Comparison of ENCODE assay signal across 15 cellular contexts in the genomic region with DNA sequence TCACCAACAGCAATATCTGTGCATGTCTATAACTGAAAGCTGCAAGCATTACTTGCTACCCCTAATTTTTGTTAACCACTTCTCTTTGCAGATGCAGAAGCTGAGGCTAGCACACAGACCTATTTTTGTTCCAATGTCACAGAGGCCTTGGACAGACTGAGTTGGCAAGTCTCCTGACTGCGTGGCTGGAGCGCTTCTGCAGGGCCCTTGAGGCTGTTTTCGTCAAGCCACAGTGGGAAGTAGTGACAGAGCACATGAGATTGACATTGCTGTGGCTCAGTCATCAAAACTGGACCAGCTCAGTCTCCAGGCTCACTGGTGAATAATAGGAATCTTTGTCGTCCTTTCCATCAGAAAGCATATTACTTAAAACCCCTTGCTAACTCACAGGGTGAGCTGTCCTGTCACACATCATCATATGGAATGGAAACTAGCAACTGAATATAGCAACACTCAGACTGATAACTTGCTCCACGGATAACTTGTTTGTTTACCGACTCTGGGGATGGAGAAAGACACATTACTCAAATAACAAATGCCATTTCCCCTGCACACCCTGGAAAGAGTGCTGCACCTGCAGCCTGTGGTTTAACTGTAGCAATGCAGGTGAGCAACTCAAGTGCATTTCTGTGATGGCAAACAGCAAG. TPM values are rescaled to one million over a fixed set of nuclear protein-coding genes. Genes with fewer than 3 reads are reported as not detected.
DNase-seq lines count a peak whose midpoint lies in the region; ATAC-seq and TF ChIP-seq lines count a peak whose summit lies in the region.
"Had no signal": no experiment of that assay in that cellular context is flagged by ENCODE, and none has a peak within 500 bp of the region (broad histone marks: within the 10 kb centered on the region; RNA-seq: fewer than 3 reads in every experiment).

No MANE protein-coding gene starts in this region.

- TF ChIP-seq CTCF in PC-3 (conservative IDR thresholded peaks at IDR 0.05; ENCODE audit: low read depth, low read length), result no peak

- H4K20me1 ChIP-seq in PC-3 (ENCODE audit: low read length), result no peaks in the 10 kb centered on the region

- no peaks in the 10 kb centered on the region for H3K9me2 ChIP-seq in PC-3 (replicated peaks; ENCODE audit: low read length)

- H3K4me1 ChIP-seq in PC-3 (ENCODE audit: insufficient read depth, low read length), result peaks cover 28% of the 10 kb centered on the region
- H3K4me1 ChIP-seq: Caco-2 had no signal

- intact Hi-C loops in PC-3 (cut with micrococcal nuclease), result loop anchor here (10.0 kb wide), 1 partner anchor 45 kb away; no protein-coding TSS in a partner anchor
- intact Hi-C loops in Right ventricle myocardium superior (cut with DNase I), result no loop called here
- intact Hi-C loops in posterior cingulate gyrus (cut with DNase I), result no loop called here

- ATAC-seq in PC-3 (peak; percentile 55), Right ventricle myocardium superior (ENCODE audit: poor library complexity) (peak; percentile 92), GM21526 (IDR thresholded peaks at IDR 0.05; ENCODE audit: low FRiP score, unreplicated experiment) (no peak), HG03135 (IDR thresholded peaks at IDR 0.05; ENCODE audit: unreplicated experiment) (no peak)
- ATAC-seq: activated CD8-positive, alpha-beta T cell treated with anti-CD3 and anti-CD28 coated beads for 36 hours had no signal

- no peaks in the 10 kb centered on the region for H3K36me3 ChIP-seq in PC-3 (ENCODE audit: low read depth, low read length)
- H3K36me3 ChIP-seq: ovary, WERI-Rb-1 had no signal

- H3K79me2 ChIP-seq in PC-3 (ENCODE audit: low read length), result no peaks in the 10 kb centered on the region

- H2AFZ ChIP-seq in PC-3 (ENCODE audit: low read length), result no peak overlapping the region

- H3K27me3 ChIP-seq in PC-3 (ENCODE audit: low read length), result no peaks in the 10 kb centered on the region
- H3K27me3 ChIP-seq: ovary had no signal

- CTCF ChIA-PET in PC-3 (lab: Charles Lee), result no interaction called here

- no peak overlapping the region for H3K27ac ChIP-seq in PC-3 (ENCODE audit: low read length)
- H3K27ac ChIP-seq: ovary, WERI-Rb-1 had no signal

- H3F3A ChIP-seq in PC-3 (ENCODE audit: low read length, unreplicated experiment), result no peaks in the 10 kb centered on the region

- H3K4me3 ChIP-seq in PC-3 (ENCODE audit: low read length), result no peak overlapping the region
- H3K4me3 ChIP-seq: ovary had no signal

- DNase-seq in DMS79 (lab: John Stamatoyannopoulos, UW) (peak; percentile 47), PC-3 (peak; percentile 25), Right ventricle myocardium superior (peak; percentile 73), posterior cingulate gyrus (peak in 7 of 10 donors; percentile 33 to 90 (median 46)), ecto neural progenitor cell (ENCODE audit: low spot score) (no peak), AG08395 (ENCODE audit: low spot score) (no peak)
- DNase-seq: activated CD8-positive, alpha-beta T cell treated with anti-CD3 and anti-CD28 coated beads for 36 hours; Caco-2; cortex of kidney; HCEC 1CT; kidney glomerular epithelial cell; ovary; WERI-Rb-1 had no signal

- no peak overlapping the region for H3K4me2 ChIP-seq in PC-3 (ENCODE audit: low read length)

- POLR2A ChIA-PET in PC-3 (lab: Charles Lee; ENCODE audit: unreplicated experiment), result no interaction called here

- H3K9ac ChIP-seq in PC-3 (ENCODE audit: low read length), result no peak overlapping the region

- no peaks in the 10 kb centered on the region for H3K9me3 ChIP-seq in PC-3 (ENCODE audit: low read length)
- H3K9me3 ChIP-seq: ovary had no signal

- no TSS peak for BruUV-seq in PC-3 (replicated peaks; lab: Mats Ljungman, UMichigan)

RNA-seq across cellular contexts. Expression of a gene that starts 43.6 kb away (rescaled TPM):
- total RNA-seq in PC-3 (2014; rRNA removed) (53.8 and 72.2 TPM in 2 replicates), Right ventricle myocardium superior (3.6 TPM)

Comparison
In these comparisons a context has a peak if more than half of its experiments do, and no peak if none do; other contexts are left out.
1. DNase-seq: peak in DMS79 (single experiment), PC-3 (single experiment), Right ventricle myocardium superior (single experiment) and posterior cingulate gyrus (7 of 10); none in ecto neural progenitor cell (single experiment) and AG08395 (single experiment).
2. ATAC-seq: peak in PC-3 (single experiment) and Right ventricle myocardium superior (single experiment); none in GM21526 (single experiment) and HG03135 (single experiment).
3. RNA of a gene that starts 43.6 kb away (total RNA-seq): 53.8 to 72.2 TPM in PC-3; 3.6 TPM in Right ventricle myocardium superior (single experiment); every median in the first group is over 10 times any median in the second.